Comparison of ENCODE assay signal across 17 cellular contexts in the genomic region with DNA sequence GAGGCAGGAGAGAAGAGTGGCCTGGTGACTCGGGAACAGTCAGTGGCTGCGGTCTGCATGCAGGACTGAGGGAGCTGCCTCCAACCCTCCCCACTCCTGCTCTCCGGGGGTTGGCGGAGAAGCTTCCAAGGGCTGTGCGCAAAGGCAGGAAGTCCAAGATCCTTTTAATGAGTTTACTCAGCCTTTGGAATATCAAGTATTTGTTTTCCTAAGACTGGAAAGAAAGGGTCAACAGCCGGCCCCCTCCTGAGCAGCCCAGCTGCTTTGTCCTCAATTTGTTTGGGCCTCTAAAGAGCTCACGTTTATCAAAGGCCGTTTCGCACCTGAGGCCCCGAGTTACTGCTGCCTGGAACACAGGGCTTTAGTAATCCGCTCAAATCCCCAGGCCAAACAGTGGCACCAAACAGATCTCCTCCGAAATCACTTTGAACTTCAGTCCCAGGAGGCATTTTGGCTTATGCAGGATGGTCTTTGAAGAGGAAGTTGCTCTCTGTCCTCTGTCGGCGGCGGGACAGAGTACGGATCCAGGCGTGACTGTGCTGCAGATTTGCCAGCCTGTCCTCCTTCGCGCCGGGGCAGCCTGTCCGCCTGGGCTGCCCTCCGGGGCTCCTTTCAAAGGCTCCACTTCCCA.
A peak's percentile ranks its signal among the peaks of the same experiment; 100 is the strongest.
DNase-seq lines count a peak whose midpoint lies in the region; ATAC-seq, FAIRE-seq and TF ChIP-seq lines count a peak whose summit lies in the region.
"Had no signal": no experiment of that assay in that cellular context is flagged by ENCODE, and none has a peak within 500 bp of the region (broad histone marks: within the 10 kb centered on the region; RNA-seq: fewer than 3 reads in every experiment).

No MANE protein-coding gene starts in this region.

- WGBS in HepG2 (ENCODE audit: low lambda C conversion rate), result 2% methylated on average over 12 of the region's 22 CpGs

- H3K27me3 Mint-ChIP-seq in activated naive CD4-positive, alpha-beta T cell treated with anti-CD3 and anti-CD28 coated beads for 36 hours (ENCODE audit: low read depth), result peaks cover 50% of the 10 kb centered on the region
- peaks cover 62% of the 10 kb centered on the region for H3K27me3 Mint-ChIP-seq in activated naive CD8-positive, alpha-beta T cell treated with anti-CD3 and anti-CD28 coated beads for 36 hours

- no peak for TF ChIP-seq RAD21 in HepG2 (CRISPR knock-in tag; IDR thresholded peaks at IDR 0.05)

- BruUV-seq in HepG2 (replicated peaks; lab: Mats Ljungman, UMichigan), result no TSS peak

- CTCF ChIA-PET in HepG2 (lab: Yijun Ruan, JAX; ENCODE audit: low intra/inter-chr PET ratio, low total read pairs), result interaction anchor here (1.0 kb wide), 1 partner anchor 290 kb away, joined by 3 read pairs; no protein-coding TSS in a partner anchor
- CTCF ChIA-PET in activated naive CD4-positive, alpha-beta T cell treated with anti-CD3 and anti-CD28 coated beads for 36 hours (lab: Charles Lee), result interaction anchor here (1.2 to 1.4 kb wide), 2 partner anchors 22 to 290 kb away, joined by 3 to 5 read pairs; no protein-coding TSS in a partner anchor

- POLR2A ChIA-PET in HepG2 (lab: Yijun Ruan, JAX), result no interaction called here

- H4K20me1 ChIP-seq in BLaER1 treated with 17β-estradiol and CSF1 and Interleukin-3, amounts not matched to agents 10 nM and 100 nM, result peaks cover 0 to 28% (median 0%) of the 10 kb centered on the region in 11 experiments; a peak in 6 of 22 replicates
- no peaks in the 10 kb centered on the region for H4K20me1 ChIP-seq in HepG2 (ENCODE audit: insufficient read depth, low read length)

- H3K27me3 ChIP-seq in BLaER1 treated with 17β-estradiol and CSF1 and Interleukin-3, amounts not matched to agents 10 nM and 100 nM, result peaks cover 32 to 50% (median 39%) of the 10 kb centered on the region in 11 experiments
- H3K27me3 ChIP-seq in NT2/D1 (ENCODE audit: insufficient read depth, insufficient read length) (peaks cover 83% of the 10 kb centered on the region), HepG2 (ENCODE audit: control insufficient read depth in 1 of 2, insufficient read depth in 2 of 2, low read length in 2 of 2) (peaks cover 0 to 2% of the 10 kb centered on the region in 2 experiments; a peak in 2 of 5 replicates), upper lobe of right lung (peaks cover 55% of the 10 kb centered on the region)
- H3K27me3 ChIP-seq: testis had no signal

- ATAC-seq in HepG2, result peak; percentile 84
- ATAC-seq in upper lobe of right lung, result no peak
- ATAC-seq in GM21528 (IDR thresholded peaks at IDR 0.05; ENCODE audit: low FRiP score, unreplicated experiment), result no peak
- ATAC-seq: activated CD4-positive, alpha-beta T cell treated with anti-CD3 and anti-CD28 coated beads for 36 hours; activated T-cell treated with anti-CD3 and anti-CD28 coated beads, Interleukin-2, amount 50 U/mL, for 4 hours had no signal

- in situ Hi-C loops in HepG2 (cut with HindIII; ENCODE audit: extremely low pct_ligation_motif_present, low pct_unique_long_range_greater_than_20kb), result loop anchor here (5.0 to 25.0 kb wide), 3 partner anchors 150 to 692 kb away; a partner anchor contains a TSS

- no peak overlapping the region for H3K4me3 Mint-ChIP-seq in activated naive CD4-positive, alpha-beta T cell treated with anti-CD3 and anti-CD28 coated beads for 36 hours
- H3K4me3 Mint-ChIP-seq in activated naive CD8-positive, alpha-beta T cell treated with anti-CD3 and anti-CD28 coated beads for 36 hours, result no peak overlapping the region
- H3K4me3 Mint-ChIP-seq: activated CD4-positive, alpha-beta T cell treated with anti-CD3 and anti-CD28 coated beads for 36 hours; activated T-cell treated with anti-CD3 and anti-CD28 coated beads, Interleukin-2, amount 50 U/mL, for 4 hours had no signal

- TF ChIP-seq POLR2A in HepG2 (IDR thresholded peaks at IDR 0.05; ENCODE audit: insufficient read depth in 1 of 2, low read depth in 2 of 2, low read length in 2 of 2), result no peak

- H2AFZ ChIP-seq in HepG2 (ENCODE audit: low read length), result no peak overlapping the region

- H3K36me3 ChIP-seq in BLaER1 treated with 17β-estradiol and CSF1 and Interleukin-3, amounts not matched to agents 10 nM and 100 nM, result no peaks in the 10 kb centered on the region
- H3K36me3 ChIP-seq in NT2/D1 (ENCODE audit: insufficient read depth, insufficient read length, low read length) (no peaks in the 10 kb centered on the region), HepG2 (replicated peaks in 1 of 2; ENCODE audit: control insufficient read depth in 1 of 2, insufficient read depth in 2 of 2, low read length in 2 of 2) (no peaks in the 10 kb centered on the region), upper lobe of right lung (no peaks in the 10 kb centered on the region)

- H3K4me1 ChIP-seq in BLaER1 treated with 17β-estradiol and CSF1 and Interleukin-3, amounts not matched to agents 10 nM and 100 nM, result peaks cover 6 to 31% (median 27%) of the 10 kb centered on the region in 10 experiments; a peak in 18 of 20 replicates
- H3K4me1 ChIP-seq in NT2/D1 (ENCODE audit: insufficient read depth, insufficient read length) (peaks cover 13% of the 10 kb centered on the region), HepG2 (ENCODE audit: insufficient read depth, low read length) (peaks cover 34% of the 10 kb centered on the region), upper lobe of right lung (no peaks in the 10 kb centered on the region)
- H3K4me1 ChIP-seq: testis had no signal

- H3K4me3 ChIP-seq in BLaER1 treated with 17β-estradiol and CSF1 and Interleukin-3, amounts not matched to agents 10 nM and 100 nM, result no peak overlapping the region
- H3K4me3 ChIP-seq in NT2/D1 (ENCODE audit: insufficient read length, low read depth), result peak overlapping the region; percentile 24
- H3K4me3 ChIP-seq in HepG2 (replicated peaks in 1 of 3; ENCODE audit: insufficient read depth in 1 of 3, low read depth in 2 of 3, low read length in 3 of 3), result peak overlapping the region in 2 of 3 experiments; percentile 16 to 19; a peak in 2 of 6 replicates
- no peak overlapping the region for H3K4me3 ChIP-seq in upper lobe of right lung
- H3K4me3 ChIP-seq: testis had no signal

- TF ChIP-seq EP300 in HepG2 (IDR thresholded peaks at IDR 0.05; ENCODE audit: low read depth in 2 of 2, low read length in 2 of 2), result peak in 1 of 2 experiments; percentile 40; a peak in 1 of 4 replicates
- no peak for TF ChIP-seq EP300 in HepG2 (CRISPR knock-in tag; IDR thresholded peaks at IDR 0.05; ENCODE audit: borderline replicate concordance)

- no peak for TF ChIP-seq CTCF in HepG2 (CRISPR knock-in tag; IDR thresholded peaks at IDR 0.05)
- no peak for TF ChIP-seq CTCF in upper lobe of right lung (IDR thresholded peaks at IDR 0.05)

- no peak overlapping the region for H3K27ac Mint-ChIP-seq in activated naive CD4-positive, alpha-beta T cell treated with anti-CD3 and anti-CD28 coated beads for 36 hours
- H3K27ac Mint-ChIP-seq in activated naive CD8-positive, alpha-beta T cell treated with anti-CD3 and anti-CD28 coated beads for 36 hours, result no peak overlapping the region
- H3K27ac Mint-ChIP-seq: activated CD4-positive, alpha-beta T cell treated with anti-CD3 and anti-CD28 coated beads for 36 hours had no signal

- intact Hi-C loops in HepG2 (cut with micrococcal nuclease; ENCODE audit: unreplicated experiment), result loop anchor here (5.0 to 10.0 kb wide), 2 partner anchors 152 to 700 kb away; no protein-coding TSS in a partner anchor
- intact Hi-C loops in activated naive CD4-positive, alpha-beta T cell treated with anti-CD3 and anti-CD28 coated beads for 36 hours (cut with micrococcal nuclease), result loop anchor here (5.0 to 10.0 kb wide), 2 partner anchors 120 to 772 kb away; a partner anchor contains a TSS
- intact Hi-C loops in upper lobe of right lung (cut with DNase I), result loop anchor here (5.0 kb wide), 1 partner anchor 287 kb away; no protein-coding TSS in a partner anchor

- H3K27ac ChIP-seq in BLaER1 treated with 17β-estradiol and CSF1 and Interleukin-3, amounts not matched to agents 10 nM and 100 nM, result no peak overlapping the region
- H3K27ac ChIP-seq in HepG2 (ENCODE audit: extremely low read length, insufficient read depth, low read length) (no peak overlapping the region), upper lobe of right lung (no peak overlapping the region)
- H3K27ac ChIP-seq: testis had no signal

- DNase-seq in NCI-H1092 (lab: John Stamatoyannopoulos, UW) (peak; percentile 25), NT2/D1 (ENCODE audit: low read depth, low spot score) (peak; percentile 56), HepG2 (ENCODE audit: low spot score) (peak; percentile 75), upper lobe of right lung (no peak)
- DNase-seq in activated naive CD4-positive, alpha-beta T cell treated with anti-CD3 and anti-CD28 coated beads for 36 hours, result no peak
- no peak for DNase-seq in activated naive CD8-positive, alpha-beta T cell treated with anti-CD3 and anti-CD28 coated beads for 36 hours
- DNase-seq: activated CD4-positive, alpha-beta T cell treated with anti-CD3 and anti-CD28 coated beads for 36 hours; activated T-cell treated with anti-CD3 and anti-CD28 coated beads, Interleukin-2, amount 50 U/mL, for 4 hours; Calu3; erythroblast; NCI-H446; RPMI8226; T-helper 2 cell; testis had no signal

- no peak overlapping the region for H3K9ac ChIP-seq in BLaER1 treated with 17β-estradiol and CSF1 and Interleukin-3, amounts not matched to agents 10 nM and 100 nM
- H3K9ac ChIP-seq in NT2/D1 (ENCODE audit: insufficient read length, low read depth) (peak overlapping the region; percentile 46), HepG2 (ENCODE audit: insufficient read depth, low read depth, low read length) (no peak overlapping the region)

- H3K36me3 Mint-ChIP-seq in activated naive CD4-positive, alpha-beta T cell treated with anti-CD3 and anti-CD28 coated beads for 36 hours (ENCODE audit: low read depth), result no peaks in the 10 kb centered on the region
- H3K36me3 Mint-ChIP-seq in activated naive CD8-positive, alpha-beta T cell treated with anti-CD3 and anti-CD28 coated beads for 36 hours, result no peaks in the 10 kb centered on the region

- peaks cover 8% of the 10 kb centered on the region for H3K4me1 Mint-ChIP-seq in activated naive CD4-positive, alpha-beta T cell treated with anti-CD3 and anti-CD28 coated beads for 36 hours (ENCODE audit: low read depth)
- peaks cover 3% of the 10 kb centered on the region for H3K4me1 Mint-ChIP-seq in activated naive CD8-positive, alpha-beta T cell treated with anti-CD3 and anti-CD28 coated beads for 36 hours
- H3K4me1 Mint-ChIP-seq: activated CD4-positive, alpha-beta T cell treated with anti-CD3 and anti-CD28 coated beads for 36 hours had no signal

- no peaks in the 10 kb centered on the region for H3K79me2 ChIP-seq in HepG2 (ENCODE audit: insufficient read depth, low read length)

- peak overlapping the region in 10 of 11 experiments; percentile 2 to 67 (median 42); a peak in 15 of 22 replicates for H3K4me2 ChIP-seq in BLaER1 treated with 17β-estradiol and CSF1 and Interleukin-3, amounts not matched to agents 10 nM and 100 nM
- peak overlapping the region; percentile 59 for H3K4me2 ChIP-seq in HepG2 (ENCODE audit: low read depth, low read length)

- FAIRE-seq in HepG2 (lab: Jason Lieb, UNC), result peak; percentile 80
- FAIRE-seq: colon had no signal

- peaks cover 6% of the 10 kb centered on the region for H3K9me3 Mint-ChIP-seq in activated naive CD4-positive, alpha-beta T cell treated with anti-CD3 and anti-CD28 coated beads for 36 hours
- peaks cover 4% of the 10 kb centered on the region for H3K9me3 Mint-ChIP-seq in activated naive CD8-positive, alpha-beta T cell treated with anti-CD3 and anti-CD28 coated beads for 36 hours

- H3K9me3 ChIP-seq in BLaER1 treated with 17β-estradiol and CSF1 and Interleukin-3, amounts not matched to agents 10 nM and 100 nM (replicated peaks in 1 of 11), result peaks cover 0 to 9% (median 0%) of the 10 kb centered on the region in 11 experiments; a peak in 3 of 22 replicates
- H3K9me3 ChIP-seq in NT2/D1 (ENCODE audit: insufficient read depth, low read length), result no peaks in the 10 kb centered on the region
- no peaks in the 10 kb centered on the region for H3K9me3 ChIP-seq in HepG2 (ENCODE audit: low read length)
- H3K9me3 ChIP-seq in upper lobe of right lung, result no peaks in the 10 kb centered on the region
- H3K9me3 ChIP-seq: testis had no signal

Comparison
In these comparisons a context has a peak if more than half of its experiments do, and no peak if none do; other contexts are left out.
1. H3K4me3 ChIP-seq: peak in NT2/D1 (single experiment) and HepG2 (2 of 3); none in BLaER1 treated with 17β-estradiol and CSF1 and Interleukin-3, amounts not matched to agents 10 nM and 100 nM (0 of 10) and upper lobe of right lung (single experiment).
2. DNase-seq: peak in NCI-H1092 (single experiment), NT2/D1 (single experiment) and HepG2 (single experiment); none in activated naive CD4-positive, alpha-beta T cell treated with anti-CD3 and anti-CD28 coated beads for 36 hours (single experiment), activated naive CD8-positive, alpha-beta T cell treated with anti-CD3 and anti-CD28 coated beads for 36 hours (single experiment) and upper lobe of right lung (single experiment).